ENCODE assay signal across 15 cellular contexts in the genomic region with DNA sequence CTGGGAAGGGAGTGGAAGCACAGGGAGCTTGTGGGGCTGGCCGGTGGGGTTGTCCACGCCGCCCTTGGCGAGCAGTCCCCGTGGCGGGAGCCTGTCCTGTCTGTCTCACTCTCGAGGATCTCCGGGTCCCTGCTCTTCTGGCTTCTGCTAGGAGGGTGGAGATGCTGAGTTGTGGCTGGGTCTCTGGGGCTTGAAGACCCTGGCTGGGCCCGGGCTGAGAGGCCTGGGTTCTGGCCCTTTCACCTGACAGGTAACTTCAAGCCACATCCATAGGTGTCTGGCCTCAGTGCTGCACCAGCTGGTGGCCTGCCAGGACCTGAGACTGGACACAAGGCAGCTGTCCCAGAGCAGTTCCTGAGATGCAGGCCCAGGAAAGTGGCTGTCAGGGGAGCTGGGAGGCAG.
"Had no signal": no experiment of that assay in that cellular context is flagged by ENCODE, and none has a peak within 500 bp of the region (broad histone marks: within the 10 kb centered on the region; RNA-seq: fewer than 3 reads in every experiment).

No MANE protein-coding gene starts in this region.

- H3K27me3 Mint-ChIP-seq: activated CD4-positive, alpha-beta memory T cell treated with anti-CD3 and anti-CD28 coated beads for 36 hours had no signal

- H3K27me3 ChIP-seq: breast epithelium, upper lobe of right lung had no signal

- H3K9me3 Mint-ChIP-seq: activated CD4-positive, alpha-beta memory T cell treated with anti-CD3 and anti-CD28 coated beads for 36 hours; activated naive CD4-positive, alpha-beta T cell treated with anti-CD3 and anti-CD28 coated beads for 36 hours; nephron progenitor cell; stimulated activated naive B cell treated with anti-CD40 and anti-IgM and Interleukin-4, amounts not matched to agents 10 μg/mL and 1 μg/mL and 100 μg/mL, for 72 hours; T-helper 1 cell treated with Interleukin-12 subunit alpha and Interleukin-12 subunit beta and Interleukin-4 antibody, amounts not matched to agents 30 μg/mL and 1 μg/mL, for 36 hours had no signal

- H3K4me3 ChIP-seq: breast epithelium, lung, thoracic aorta, upper lobe of right lung had no signal

- H3K9me3 ChIP-seq: breast epithelium, thoracic aorta, upper lobe of right lung had no signal

- H3K4me3 Mint-ChIP-seq: activated CD4-positive, alpha-beta memory T cell treated with anti-CD3 and anti-CD28 coated beads for 36 hours; activated naive CD4-positive, alpha-beta T cell treated with anti-CD3 and anti-CD28 coated beads for 36 hours; nephron progenitor cell; stimulated activated naive B cell treated with anti-CD40 and anti-IgM and Interleukin-4, amounts not matched to agents 10 μg/mL and 1 μg/mL and 100 μg/mL, for 72 hours had no signal

- DNase-seq: activated CD4-positive, alpha-beta memory T cell treated with anti-CD3 and anti-CD28 coated beads for 36 hours; activated naive CD4-positive, alpha-beta T cell treated with anti-CD3 and anti-CD28 coated beads for 36 hours; activated T-cell treated with anti-CD3 and anti-CD28 coated beads, Interleukin-2, amount 50 U/mL, for 1 hour; cerebellar nuclear complex; effector CD4-positive, alpha-beta T cell; nephron progenitor cell; occipital lobe; stimulated activated naive B cell treated with anti-CD40 and anti-IgM and Interleukin-4, amounts not matched to agents 10 μg/mL and 1 μg/mL and 100 μg/mL, for 72 hours; upper lobe of right lung; WERI-Rb-1 had no signal

- H3K27ac Mint-ChIP-seq: activated CD4-positive, alpha-beta memory T cell treated with anti-CD3 and anti-CD28 coated beads for 36 hours; stimulated activated naive B cell treated with anti-CD40 and anti-IgM and Interleukin-4, amounts not matched to agents 10 μg/mL and 1 μg/mL and 100 μg/mL, for 72 hours had no signal

- H3K27ac ChIP-seq: breast epithelium, thoracic aorta, upper lobe of right lung, WERI-Rb-1 had no signal

- ATAC-seq: esophagus mucosa, upper lobe of right lung had no signal

- H3K4me1 ChIP-seq: breast epithelium had no signal
